15 cellular contexts compared by ENCODE assay signal in genomic region chr6:169386431-169387057, GRCh38.
DNase-seq lines count a peak whose midpoint lies in the region; ATAC-seq and TF ChIP-seq lines count a peak whose summit lies in the region.
"Had no signal": no experiment of that assay in that cellular context is flagged by ENCODE, and none has a peak within 500 bp of the region (broad histone marks: within the 10 kb centered on the region; RNA-seq: fewer than 3 reads in every experiment).

No MANE protein-coding gene starts in this region.

- H2AFZ ChIP-seq in smooth muscle cell (ENCODE audit: low read depth) = no peak overlapping the region

- no peak overlapping the region for H3K27ac ChIP-seq in smooth muscle cell (ENCODE audit: low read depth)
- H3K27ac ChIP-seq in gastroesophageal sphincter = no peak overlapping the region

- no peaks in the 10 kb centered on the region for H3K79me2 ChIP-seq in smooth muscle cell (ENCODE audit: low read depth)

- peaks cover 18% of the 10 kb centered on the region for H3K27me3 Mint-ChIP-seq in activated T-cell treated with anti-CD3 and anti-CD28 coated beads, Interleukin-2, amount 50 U/mL, for 24 hours
- H3K27me3 Mint-ChIP-seq in progenitor cell of endocrine pancreas = peaks cover 8% of the 10 kb centered on the region

- no peak overlapping the region for H3K9ac ChIP-seq in smooth muscle cell (ENCODE audit: low read depth)

- DNase-seq in EL = peak; percentile 90
- DNase-seq in fibroblast of peridontal ligament (ENCODE audit: extremely low read depth) = peak; percentile 74
- no peak for DNase-seq in smooth muscle cell (lab: John Stamatoyannopoulos, UW; ENCODE audit: unreplicated experiment)
- DNase-seq in UCSD-AML1 (lab: John Stamatoyannopoulos, UW; ENCODE audit: unreplicated experiment) = no peak
- no peak for DNase-seq in activated T-cell treated with anti-CD3 and anti-CD28 coated beads, Interleukin-2, amount 50 U/mL, for 24 hours
- DNase-seq in progenitor cell of endocrine pancreas (ENCODE audit: low spot score, unreplicated experiment) = no peak
- DNase-seq: C1 segment of cervical spinal cord; DMS53; hypothalamus; naive thymus-derived CD8-positive, alpha-beta T cell; NCI-H1930; NCI-H510A treated with DMSO at 0.1 percent for 48 hours; stimulated activated naive CD8-positive, alpha-beta T cell treated with anti-CD3 and anti-CD28 coated beads, Interleukin-15, Interleukin-2, amounts not matched to agents 100 U/mL and 50 U/mL, for 24 hours had no signal

- no peak for TF ChIP-seq EP300 in gastroesophageal sphincter (IDR thresholded peaks at IDR 0.05)

- H3K9me3 ChIP-seq in smooth muscle cell (replicated peaks; ENCODE audit: low read depth) = no peaks in the 10 kb centered on the region
- no peaks in the 10 kb centered on the region for H3K9me3 ChIP-seq in gastroesophageal sphincter

- H3K9me3 Mint-ChIP-seq in activated T-cell treated with anti-CD3 and anti-CD28 coated beads, Interleukin-2, amount 50 U/mL, for 24 hours = peaks cover 8% of the 10 kb centered on the region
- H3K9me3 Mint-ChIP-seq in progenitor cell of endocrine pancreas (ENCODE audit: low read depth) = peaks cover 16% of the 10 kb centered on the region

- no peak overlapping the region for H3K27ac Mint-ChIP-seq in activated T-cell treated with anti-CD3 and anti-CD28 coated beads, Interleukin-2, amount 50 U/mL, for 24 hours
- no peak overlapping the region for H3K27ac Mint-ChIP-seq in progenitor cell of endocrine pancreas
- H3K27ac Mint-ChIP-seq: naive thymus-derived CD8-positive, alpha-beta T cell had no signal

- H3F3A ChIP-seq in smooth muscle cell (ENCODE audit: low read depth) = no peaks in the 10 kb centered on the region

- H3K27me3 ChIP-seq in smooth muscle cell (ENCODE audit: low read depth) (no peaks in the 10 kb centered on the region), gastroesophageal sphincter (no peaks in the 10 kb centered on the region)

- 57% methylated on average over 20 of the region's 20 CpGs for WGBS in smooth muscle cell (ENCODE audit: low lambda C conversion rate)
- WGBS in gastroesophageal sphincter (ENCODE audit: low coverage in 1 of 2), 2 donors = 49 to 56% methylated on average over 10 to 18 of the region's 20 CpGs

- H3K4me1 Mint-ChIP-seq in activated T-cell treated with anti-CD3 and anti-CD28 coated beads, Interleukin-2, amount 50 U/mL, for 24 hours (ENCODE audit: low read depth) = no peaks in the 10 kb centered on the region
- no peaks in the 10 kb centered on the region for H3K4me1 Mint-ChIP-seq in progenitor cell of endocrine pancreas (ENCODE audit: low read depth)
- H3K4me1 Mint-ChIP-seq: naive thymus-derived CD8-positive, alpha-beta T cell had no signal

- TF ChIP-seq CTCF in smooth muscle cell (IDR thresholded peaks at IDR 0.05; ENCODE audit: borderline replicate concordance, insufficient read depth, poor library complexity, severe bottlenecking) = no peak
- TF ChIP-seq CTCF in gastroesophageal sphincter (IDR thresholded peaks at IDR 0.05) = no peak
- no peak for TF ChIP-seq CTCF in progenitor cell of endocrine pancreas (IDR thresholded peaks at IDR 0.05; ENCODE audit: unreplicated experiment)

- H3K4me3 ChIP-seq in smooth muscle cell (no peak overlapping the region), gastroesophageal sphincter (no peak overlapping the region)

- H3K36me3 ChIP-seq in smooth muscle cell (ENCODE audit: low read depth) = no peaks in the 10 kb centered on the region
- no peaks in the 10 kb centered on the region for H3K36me3 ChIP-seq in gastroesophageal sphincter

- no peak overlapping the region for H3K4me3 Mint-ChIP-seq in activated T-cell treated with anti-CD3 and anti-CD28 coated beads, Interleukin-2, amount 50 U/mL, for 24 hours
- H3K4me3 Mint-ChIP-seq in progenitor cell of endocrine pancreas (ENCODE audit: low read depth) = no peak overlapping the region
- H3K4me3 Mint-ChIP-seq: naive thymus-derived CD8-positive, alpha-beta T cell had no signal

- no peak for TF ChIP-seq POLR2A in gastroesophageal sphincter (IDR thresholded peaks at IDR 0.05)

- no peaks in the 10 kb centered on the region for H4K20me1 ChIP-seq in smooth muscle cell (ENCODE audit: low read depth)

- H3K4me2 ChIP-seq in smooth muscle cell = peak overlapping the region; percentile 58

- H3K4me1 ChIP-seq in smooth muscle cell (ENCODE audit: low read depth) (no peaks in the 10 kb centered on the region), gastroesophageal sphincter (peaks cover 0 to 18% (median 0%) of the 10 kb centered on the region in 3 donors)

- H3K36me3 Mint-ChIP-seq in activated T-cell treated with anti-CD3 and anti-CD28 coated beads, Interleukin-2, amount 50 U/mL, for 24 hours (ENCODE audit: low read depth) = no peaks in the 10 kb centered on the region
- H3K36me3 Mint-ChIP-seq in progenitor cell of endocrine pancreas (ENCODE audit: insufficient read depth) = peaks cover 2% of the 10 kb centered on the region

- ATAC-seq in SK-N-SH treated with all-trans-retinoic acid at 6 μM for 48 hours (peak; percentile 82), gastroesophageal sphincter (no peak)
- ATAC-seq: naive thymus-derived CD8-positive, alpha-beta T cell; stimulated activated naive CD8-positive, alpha-beta T cell treated with anti-CD3 and anti-CD28 coated beads, Interleukin-15, Interleukin-2, amounts not matched to agents 100 U/mL and 50 U/mL, for 24 hours had no signal

TF ChIP-seq in SK-N-SH treated with all-trans-retinoic acid at 6 μM for 48 hours, 23 proteins besides CTCF, POLR2A, EP300 and RAD21 (continues in another document):
- TF ChIP-seq TSHZ2 (CRISPR knock-in tag; IDR thresholded peaks at IDR 0.05) = no peak
- no peak for TF ChIP-seq ZFP30 (CRISPR knock-in tag; IDR thresholded peaks at IDR 0.05)
- TF ChIP-seq PATZ1 (CRISPR knock-in tag; IDR thresholded peaks at IDR 0.05; ENCODE audit: borderline replicate concordance) = no peak
- no peak for TF ChIP-seq RARB (CRISPR knock-in tag; IDR thresholded peaks at IDR 0.05)
- TF ChIP-seq ZNF70 (CRISPR knock-in tag; IDR thresholded peaks at IDR 0.05) = no peak
- no peak for TF ChIP-seq ARNTL (CRISPR knock-in tag; IDR thresholded peaks at IDR 0.05; ENCODE audit: borderline replicate concordance, low read depth)
- TF ChIP-seq TCF4 (CRISPR knock-in tag; IDR thresholded peaks at IDR 0.05; ENCODE audit: borderline replicate concordance) = no peak
- TF ChIP-seq CSRNP3 (CRISPR knock-in tag; IDR thresholded peaks at IDR 0.05) = no peak
- TF ChIP-seq ZNF8 (CRISPR knock-in tag; IDR thresholded peaks at IDR 0.05) = no peak
- no peak for TF ChIP-seq ZFP3 (CRISPR knock-in tag; IDR thresholded peaks at IDR 0.05)

Comparison
In these comparisons a context has a peak if more than half of its experiments do, and no peak if none do; other contexts are left out.
1. DNase-seq: peak in EL (single experiment) and fibroblast of peridontal ligament (single experiment); none in smooth muscle cell (single experiment), UCSD-AML1 (single experiment), activated T-cell treated with anti-CD3 and anti-CD28 coated beads, Interleukin-2, amount 50 U/mL, for 24 hours (single experiment) and progenitor cell of endocrine pancreas (single experiment).